In the genomic region with DNA sequence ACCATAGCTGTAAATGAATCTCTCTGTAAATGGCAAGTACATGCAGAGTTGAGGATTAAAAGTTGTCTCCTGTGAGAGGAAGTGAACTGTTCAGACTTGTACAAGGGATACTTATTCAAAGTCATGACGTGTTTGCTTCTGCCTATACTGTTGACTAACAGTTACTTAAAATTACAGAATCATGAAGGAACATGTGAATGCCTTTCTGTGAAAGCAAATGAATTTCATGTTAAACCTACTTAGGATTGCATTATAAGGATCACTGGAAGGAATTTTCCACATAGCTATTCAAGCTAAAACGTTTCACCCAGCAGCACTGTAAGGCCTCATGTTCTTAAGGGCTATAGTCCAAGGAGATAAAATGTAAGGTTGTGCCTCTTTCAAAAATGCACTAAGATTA, we compare ENCODE assay signal across 14 cellular contexts.
DNase-seq lines count a peak whose midpoint lies in the region; ATAC-seq and TF ChIP-seq lines count a peak whose summit lies in the region.
"Had no signal": no experiment of that assay in that cellular context is flagged by ENCODE, and none has a peak within 500 bp of the region (broad histone marks: within the 10 kb centered on the region; RNA-seq: fewer than 3 reads in every experiment).

No MANE protein-coding gene starts in this region.

- H3K4me2 ChIP-seq in SK-N-SH: no peak overlapping the region

- POLR2A ChIA-PET in SK-N-SH (lab: Yijun Ruan, JAX): no interaction called here

- peaks cover 5 to 59% of the 10 kb centered on the region in 2 experiments for H3K36me3 ChIP-seq in SK-N-SH (replicated peaks in 1 of 2; ENCODE audit: control insufficient read depth in 1 of 2, insufficient read depth in 2 of 2, low read length in 1 of 2)
- H3K36me3 ChIP-seq in suprapubic skin: peaks cover 8% of the 10 kb centered on the region

- peaks cover 65% of the 10 kb centered on the region for H3F3A ChIP-seq in SK-N-SH (replicated peaks; ENCODE audit: insufficient read depth)

- H3K27me3 ChIP-seq in SK-N-SH (ENCODE audit: insufficient read depth): no peaks in the 10 kb centered on the region
- no peaks in the 10 kb centered on the region for H3K27me3 ChIP-seq in suprapubic skin

- ATAC-seq in SK-N-SH treated with all-trans-retinoic acid at 6 μM for 48 hours (peak; percentile 11; the same call in 1 of the 3 replicates), GM19035 (IDR thresholded peaks at IDR 0.05; ENCODE audit: unreplicated experiment) (no peak)

- DNase-seq in SK-N-SH: no peak
- peak; percentile 35 for DNase-seq in amniotic stem cell (lab: John Stamatoyannopoulos, UW)
- peak; percentile 94 for DNase-seq in fibroblast of villous mesenchyme (ENCODE audit: low read depth)
- no peak for DNase-seq in suprapubic skin (ENCODE audit: low spot score in 2 of 2)
- no peak for DNase-seq in COLO829 (ENCODE audit: low spot score)
- no peak for DNase-seq in activated gamma-delta T cell (lab: John Stamatoyannopoulos, UW)
- DNase-seq: CD4-positive, alpha-beta T cell; left ventricle myocardium inferior; naive B cell; NCI-H187; NCI-H526 treated with DMSO at 0.1 percent for 48 hours; Right ventricle myocardium superior had no signal

- H2AFZ ChIP-seq in SK-N-SH (ENCODE audit: low read depth): no peak overlapping the region

- H3K4me1 ChIP-seq in SK-N-SH (ENCODE audit: control insufficient read depth in 1 of 2, insufficient read depth in 2 of 2, low read depth in 1 of 2, low read length in 1 of 2) (peaks cover 0 to 38% of the 10 kb centered on the region in 2 experiments; a peak in 3 of 4 replicates), suprapubic skin (peaks cover 40% of the 10 kb centered on the region)

- no peak for TF ChIP-seq POLR2A in suprapubic skin (IDR thresholded peaks at IDR 0.05)

- TF ChIP-seq RAD21 in SK-N-SH (IDR thresholded peaks at IDR 0.05; ENCODE audit: low read length): no peak

- TF ChIP-seq CTCF in SK-N-SH (IDR thresholded peaks at IDR 0.05): no peak
- TF ChIP-seq CTCF in fibroblast of villous mesenchyme (IDR thresholded peaks at IDR 0.05; ENCODE audit: insufficient read depth, low read depth, low read length): no peak
- no peak for TF ChIP-seq CTCF in suprapubic skin (IDR thresholded peaks at IDR 0.05)

- CTCF ChIA-PET in SK-N-SH (lab: Yijun Ruan, JAX): no interaction called here

- TF ChIP-seq EP300 in SK-N-SH (IDR thresholded peaks at IDR 0.05; ENCODE audit: borderline replicate concordance in 1 of 2, low read depth in 1 of 2, low read length in 1 of 2): no peak
- no peak for TF ChIP-seq EP300 in suprapubic skin (IDR thresholded peaks at IDR 0.05)

- no peaks in the 10 kb centered on the region for H3K9me2 ChIP-seq in SK-N-SH

- no peaks in the 10 kb centered on the region for H4K20me1 ChIP-seq in SK-N-SH (ENCODE audit: insufficient read depth)

- H3K79me2 ChIP-seq in SK-N-SH (ENCODE audit: insufficient read depth): peaks cover 46% of the 10 kb centered on the region

- H3K9ac ChIP-seq in SK-N-SH: no peak overlapping the region

- WGBS in SK-N-SH (ENCODE audit: low lambda C conversion rate): 50% methylated on average over 2 of the region's 2 CpGs
- 27% methylated on average over 2 of the region's 2 CpGs for WGBS in suprapubic skin

- H3K9me3 ChIP-seq in SK-N-SH: no peaks in the 10 kb centered on the region
- no peaks in the 10 kb centered on the region for H3K9me3 ChIP-seq in suprapubic skin
- H3K9me3 ChIP-seq: left ventricle myocardium inferior had no signal

- peak overlapping the region in 1 of 2 experiments; percentile 87; a peak in 3 of 4 replicates for H3K27ac ChIP-seq in SK-N-SH (ENCODE audit: low read depth in 2 of 2, low read length in 1 of 2)
- peak overlapping the region; percentile 80 for H3K27ac ChIP-seq in suprapubic skin
- H3K27ac ChIP-seq: left ventricle myocardium inferior had no signal

- H3K4me3 ChIP-seq in SK-N-SH (ENCODE audit: low read depth in 2 of 2, low read length in 1 of 2): no peak overlapping the region
- H3K4me3 ChIP-seq in fibroblast of villous mesenchyme (ENCODE audit: low read depth, low read length): no peak overlapping the region
- no peak overlapping the region for H3K4me3 ChIP-seq in suprapubic skin
- H3K4me3 ChIP-seq: left ventricle myocardium inferior had no signal

TF ChIP-seq in SK-N-SH treated with all-trans-retinoic acid at 6 μM for 48 hours, 23 proteins besides CTCF, POLR2A, EP300 and RAD21 (continues in another document):
- no peak for TF ChIP-seq RARB (CRISPR knock-in tag; IDR thresholded peaks at IDR 0.05)
- no peak for TF ChIP-seq ZNF8 (CRISPR knock-in tag; IDR thresholded peaks at IDR 0.05)
- no peak for TF ChIP-seq CSDC2 (CRISPR knock-in tag; IDR thresholded peaks at IDR 0.05)
- no peak for TF ChIP-seq ZNF565 (CRISPR knock-in tag; conservative IDR thresholded peaks at IDR 0.05; ENCODE audit: low read depth)
- TF ChIP-seq PPARA (CRISPR knock-in tag; IDR thresholded peaks at IDR 0.05; ENCODE audit: borderline replicate concordance): no peak
- TF ChIP-seq ESRRG (CRISPR knock-in tag; IDR thresholded peaks at IDR 0.05): no peak
- no peak for TF ChIP-seq ZC3H10 (CRISPR knock-in tag; IDR thresholded peaks at IDR 0.05)
- TF ChIP-seq ISL1 (CRISPR knock-in tag; IDR thresholded peaks at IDR 0.05): no peak
- no peak for TF ChIP-seq SNAI2 (CRISPR knock-in tag; IDR thresholded peaks at IDR 0.05)
- TF ChIP-seq GLIS3 (CRISPR knock-in tag; IDR thresholded peaks at IDR 0.05): no peak
- no peak for TF ChIP-seq CSRNP3 (CRISPR knock-in tag; IDR thresholded peaks at IDR 0.05)
- no peak for TF ChIP-seq BACH2 (CRISPR knock-in tag; IDR thresholded peaks at IDR 0.05; ENCODE audit: borderline replicate concordance)

TF ChIP-seq in SK-N-SH, 30 proteins besides CTCF, POLR2A, EP300 and RAD21:
- TF ChIP-seq RFX5 (IDR thresholded peaks at IDR 0.05; ENCODE audit: low read length) (no peak), RXRA (IDR thresholded peaks at IDR 0.05; ENCODE audit: borderline replicate concordance, low read depth) (no peak), NFIC (IDR thresholded peaks at IDR 0.05; ENCODE audit: borderline replicate concordance) (no peak), MXI1 (IDR thresholded peaks at IDR 0.05; ENCODE audit: low read depth, low read length) (no peak), FOXJ3 (CRISPR knock-in tag; IDR thresholded peaks at IDR 0.05) (no peak), TCF12 (IDR thresholded peaks at IDR 0.05) (no peak), SMC3 (IDR thresholded peaks at IDR 0.05; ENCODE audit: low read depth, low read length) (no peak)
- TF ChIP-seq, protein P1, sequence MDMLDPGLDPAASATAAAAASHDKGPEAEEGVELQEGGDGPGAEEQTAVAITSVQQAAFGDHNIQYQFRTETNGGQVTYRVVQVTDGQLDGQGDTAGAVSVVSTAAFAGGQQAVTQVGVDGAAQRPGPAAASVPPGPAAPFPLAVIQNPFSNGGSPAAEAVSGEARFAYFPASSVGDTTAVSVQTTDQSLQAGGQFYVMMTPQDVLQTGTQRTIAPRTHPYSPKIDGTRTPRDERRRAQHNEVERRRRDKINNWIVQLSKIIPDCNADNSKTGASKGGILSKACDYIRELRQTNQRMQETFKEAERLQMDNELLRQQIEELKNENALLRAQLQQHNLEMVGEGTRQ (IDR thresholded peaks at IDR 0.05; ENCODE audit: borderline replicate concordance, low read depth, low read length): no peak

Comparison
In these comparisons a context has a peak if more than half of its experiments do, and no peak if none do; other contexts are left out.
1. DNase-seq: peak in amniotic stem cell (single experiment) and fibroblast of villous mesenchyme (single experiment); none in SK-N-SH (single experiment), suprapubic skin (0 of 2), COLO829 (single experiment) and activated gamma-delta T cell (single experiment).